ENCODE assay signal across 1 cellular context in the genomic region with DNA sequence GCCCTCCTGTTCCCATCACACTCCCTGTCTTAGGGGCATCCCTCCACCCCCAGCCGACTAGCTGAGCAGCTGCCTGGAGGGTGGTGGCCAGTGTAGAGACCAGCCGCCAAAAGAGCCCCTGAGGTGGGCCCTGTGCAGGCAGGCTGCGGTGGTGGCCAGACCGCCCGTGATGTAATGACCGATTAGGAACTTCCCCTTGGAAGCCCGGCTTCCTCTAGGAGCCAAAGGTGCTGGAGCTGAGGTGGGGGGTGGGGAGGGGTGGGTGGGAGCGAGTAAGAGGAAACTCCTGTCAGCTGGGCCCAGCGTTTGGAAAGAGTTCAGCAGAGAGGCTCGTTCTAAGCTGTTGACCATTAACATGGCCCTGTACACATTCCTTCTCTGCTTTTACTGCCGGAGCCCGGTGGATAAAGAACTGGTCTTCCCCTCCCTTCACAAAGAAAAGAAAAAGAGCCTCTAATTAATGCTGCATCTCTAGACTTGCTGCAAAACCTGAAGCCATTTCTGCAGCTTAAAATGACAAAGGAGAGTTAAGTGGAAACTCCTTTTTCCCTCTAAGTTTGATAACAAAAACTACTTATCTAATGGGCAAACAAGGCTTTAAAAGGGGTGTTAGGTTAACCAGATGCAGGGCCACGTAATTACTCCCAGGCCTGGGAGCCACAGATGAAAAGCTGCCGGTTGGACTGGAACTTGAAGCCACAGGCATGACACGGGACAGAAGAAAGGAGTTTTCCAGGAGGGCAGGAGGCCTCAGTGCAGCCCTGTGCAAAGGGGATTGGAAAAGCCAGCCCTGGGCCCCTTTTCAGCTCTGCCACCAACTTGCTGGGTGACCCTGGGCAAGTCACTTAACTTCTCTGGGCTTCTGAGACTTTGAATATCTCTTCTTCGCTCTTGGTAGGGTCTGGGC.
TF ChIP-seq lines count a peak whose summit lies in the region.

No MANE protein-coding gene starts in this region.

TF ChIP-seq in HEK293, 187 proteins besides CTCF, POLR2A, EP300 and RAD21 (continued from another document):
- no peak for TF ChIP-seq ZBTB10 (tag by site-specific recombination; IDR thresholded peaks at IDR 0.05)
- peak; percentile 72 for TF ChIP-seq PRDM6 (tag by site-specific recombination; IDR thresholded peaks at IDR 0.05)
- TF ChIP-seq GLIS2 (tag by site-specific recombination; IDR thresholded peaks at IDR 0.05), result 0 out of 2 replicates have a peak, but pooled peaks have one; percentile 25
- 0 out of 2 replicates have a peak, but pooled peaks have one; percentile 10 for TF ChIP-seq WT1 (tag by site-specific recombination; IDR thresholded peaks at IDR 0.05)
- TF ChIP-seq ZNF768 (tag by site-specific recombination; IDR thresholded peaks at IDR 0.05), result peak; percentile 84
- TF ChIP-seq MZF1 (tag by site-specific recombination; IDR thresholded peaks at IDR 0.05; ENCODE audit: borderline replicate concordance), result no peak
